In the genomic region with DNA sequence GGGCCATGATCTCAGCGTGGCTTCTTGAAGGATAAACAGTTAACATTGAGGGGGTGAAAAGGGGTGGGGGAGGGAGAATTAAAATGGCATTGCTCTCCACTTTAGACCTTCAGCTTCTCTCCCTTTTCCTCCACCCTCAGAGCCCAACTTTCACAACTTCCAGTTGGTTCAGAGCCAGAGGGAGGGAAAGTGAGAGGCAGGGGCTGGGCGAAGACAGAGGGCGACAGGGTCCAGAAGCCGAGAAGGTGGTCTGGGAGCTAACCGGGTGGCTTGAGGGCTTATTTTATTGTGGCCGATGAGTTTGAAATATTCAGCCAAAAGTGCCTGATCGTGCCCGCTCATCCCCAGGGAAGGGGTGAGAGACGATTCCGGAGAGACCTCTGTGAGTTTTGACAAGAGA, we compare ENCODE assay signal across 1 cellular context.
TF ChIP-seq lines count a peak whose summit lies in the region.

No MANE protein-coding gene starts in this region.

TF ChIP-seq in IMR-90, 13 proteins besides CTCF, POLR2A, EP300 and RAD21:
- TF ChIP-seq USF2 (IDR thresholded peaks at IDR 0.05; ENCODE audit: low read depth, low read length) = no peak
- no peak for TF ChIP-seq BHLHE40 (IDR thresholded peaks at IDR 0.05; ENCODE audit: low read depth, low read length)
- no peak for TF ChIP-seq RCOR1 (IDR thresholded peaks at IDR 0.05; ENCODE audit: insufficient replicate concordance, low read length)
- TF ChIP-seq RFX5 (IDR thresholded peaks at IDR 0.05; ENCODE audit: low read depth, low read length) = no peak
- TF ChIP-seq CEBPB (IDR thresholded peaks at IDR 0.05; ENCODE audit: low read depth, low read length) = no peak
- no peak for TF ChIP-seq NFE2L2 (IDR thresholded peaks at IDR 0.05; ENCODE audit: low read depth, low read length)
- TF ChIP-seq SMC3 (IDR thresholded peaks at IDR 0.05; ENCODE audit: low read depth, low read length) = no peak
- no peak for TF ChIP-seq FOS (IDR thresholded peaks at IDR 0.05; ENCODE audit: low read depth, low read length)
- no peak for TF ChIP-seq ELK1 (IDR thresholded peaks at IDR 0.05; ENCODE audit: borderline replicate concordance, low read depth, low read length)
- no peak for TF ChIP-seq MAFK (IDR thresholded peaks at IDR 0.05; ENCODE audit: low read depth, low read length)
- TF ChIP-seq MAZ (IDR thresholded peaks at IDR 0.05; ENCODE audit: borderline replicate concordance, low read depth, low read length) = no peak
- no peak for TF ChIP-seq CHD1 (IDR thresholded peaks at IDR 0.05; ENCODE audit: low read depth, low read length)
- no peak for TF ChIP-seq MXI1 (IDR thresholded peaks at IDR 0.05; ENCODE audit: borderline replicate concordance, low read depth, low read length)
TF ChIP-seq in IMR-90: peak in this region for 0.
